12 cellular contexts compared by ENCODE assay signal in genomic region chr6:43670623-43670986, GRCh38. TPM values are rescaled to one million over a fixed set of nuclear protein-coding genes. Genes with fewer than 3 reads are reported as not detected.
DNase-seq lines count a peak whose midpoint lies in the region; ATAC-seq and TF ChIP-seq lines count a peak whose summit lies in the region.
"Had no signal": no experiment of that assay in that cellular context is flagged by ENCODE, and none has a peak within 500 bp of the region (broad histone marks: within the 10 kb centered on the region; RNA-seq: fewer than 3 reads in every experiment).

No MANE protein-coding gene starts in this region.

- no peak overlapping the region for H3K9ac ChIP-seq in muscle layer of colon (ENCODE audit: low read length)

- no peaks in the 10 kb centered on the region for H3K9me3 Mint-ChIP-seq in activated CD8-positive, alpha-beta T cell treated with anti-CD3 and anti-CD28 coated beads, Interleukin-2, amount 10 ng/mL, durations not matched to agents 7 days and 5 days (ENCODE audit: insufficient read depth)
- H3K9me3 Mint-ChIP-seq: naive thymus-derived CD8-positive, alpha-beta T cell had no signal

- no peaks in the 10 kb centered on the region for H3K27me3 Mint-ChIP-seq in activated CD8-positive, alpha-beta T cell treated with anti-CD3 and anti-CD28 coated beads, Interleukin-2, amount 10 ng/mL, durations not matched to agents 7 days and 5 days (ENCODE audit: low read depth)
- H3K27me3 Mint-ChIP-seq: naive thymus-derived CD8-positive, alpha-beta T cell had no signal

- no peak overlapping the region for H3K4me3 Mint-ChIP-seq in activated CD8-positive, alpha-beta T cell treated with anti-CD3 and anti-CD28 coated beads, Interleukin-2, amount 10 ng/mL, durations not matched to agents 7 days and 5 days
- H3K4me3 Mint-ChIP-seq: naive thymus-derived CD8-positive, alpha-beta T cell had no signal

- DNase-seq in right atrium auricular region (ENCODE audit: low spot score) (no peak), Right ventricle myocardium inferior (ENCODE audit: missing footprints) (no peak), uterus (no peak), GM13977 (ENCODE audit: low spot score) (no peak), dermis blood vessel endothelial cell (no peak)
- DNase-seq in activated CD8-positive, alpha-beta T cell treated with anti-CD3 and anti-CD28 coated beads, Interleukin-2, amount 10 ng/mL, durations not matched to agents 7 days and 5 days: no peak
- no peak for DNase-seq in stimulated activated CD4-positive, alpha-beta T cell treated with anti-CD3 and anti-CD28 coated beads, Interleukin-4, amount 100 ng/mL, for 4 hours
- DNase-seq: DMS 273 treated with DMSO at 0.1 percent for 48 hours; naive thymus-derived CD8-positive, alpha-beta T cell; NCI-H1694 treated with DMSO at 0.1 percent for 48 hours; stimulated activated CD4-positive, alpha-beta T cell treated with anti-CD3 and anti-CD28 coated beads, Interleukin-4, amount 100 ng/mL, for 1 hour had no signal

- in situ Hi-C loops in GM13977 (cut with MboI; ENCODE audit: low pct_unique_long_range_greater_than_20kb, low sequenced_read_pairs, unreplicated experiment): no loop called here

- H3K36me3 Mint-ChIP-seq in activated CD8-positive, alpha-beta T cell treated with anti-CD3 and anti-CD28 coated beads, Interleukin-2, amount 10 ng/mL, durations not matched to agents 7 days and 5 days (ENCODE audit: low read depth): peaks cover 35% of the 10 kb centered on the region

- H3K27ac ChIP-seq in right atrium auricular region (peak overlapping the region; percentile 46 to 66), muscle layer of colon (ENCODE audit: low read depth, low read length) (peak overlapping the region; percentile 7), uterus (peak overlapping the region; percentile 75 to 81)

- peak overlapping the region; percentile 86 for H3K27ac Mint-ChIP-seq in activated CD8-positive, alpha-beta T cell treated with anti-CD3 and anti-CD28 coated beads, Interleukin-2, amount 10 ng/mL, durations not matched to agents 7 days and 5 days

- intact Hi-C loops in Right ventricle myocardium inferior (cut with DNase I) (no loop called here), uterus (cut with DNase I; ENCODE audit: low total_unique reads) (no loop called here)

- H3K36me3 ChIP-seq in right atrium auricular region (peaks cover 45% of the 10 kb centered on the region), muscle layer of colon (ENCODE audit: insufficient read depth, low read length) (peaks cover 44% of the 10 kb centered on the region), uterus (no peaks in the 10 kb centered on the region)

- H3K4me1 Mint-ChIP-seq in activated CD8-positive, alpha-beta T cell treated with anti-CD3 and anti-CD28 coated beads, Interleukin-2, amount 10 ng/mL, durations not matched to agents 7 days and 5 days (ENCODE audit: low read depth): peaks cover 44% of the 10 kb centered on the region

- ATAC-seq in Right ventricle myocardium inferior: no peak
- ATAC-seq in activated CD8-positive, alpha-beta T cell treated with anti-CD3 and anti-CD28 coated beads, Interleukin-2, amount 10 ng/mL, durations not matched to agents 7 days and 5 days: no peak
- ATAC-seq: naive thymus-derived CD8-positive, alpha-beta T cell had no signal

- no peaks in the 10 kb centered on the region for H3K9me3 ChIP-seq in right atrium auricular region
- H3K9me3 ChIP-seq in muscle layer of colon (ENCODE audit: low read length): no peaks in the 10 kb centered on the region
- no peaks in the 10 kb centered on the region for H3K9me3 ChIP-seq in uterus

- POLR2A ChIA-PET in activated CD8-positive, alpha-beta T cell treated with anti-CD3 and anti-CD28 coated beads, Interleukin-2, amount 10 ng/mL, durations not matched to agents 7 days and 5 days (lab: Charles Lee): interaction anchor here (0.6 to 1.5 kb wide), 3 partner anchors 41 to 576 kb away, joined by 3 to 6 read pairs (median 5); partner anchors contain the start of genes GTPBP2 and HSP90AB1

- H3K4me3 ChIP-seq in right atrium auricular region (no peak overlapping the region), muscle layer of colon (ENCODE audit: low read depth in 1 of 2, low read length in 2 of 2) (no peak overlapping the region), uterus (no peak overlapping the region)

- CTCF ChIA-PET in activated CD8-positive, alpha-beta T cell treated with anti-CD3 and anti-CD28 coated beads, Interleukin-2, amount 10 ng/mL, durations not matched to agents 7 days and 5 days (lab: Charles Lee): interaction anchor here (0.7 to 6.8 kb wide), 12 partner anchors 8 to 408 kb away, joined by 3 to 71 read pairs (median 4); partner anchors contain the start of genes MAD2L1BP and MRPS18A

- no peak for TF ChIP-seq POLR2A in uterus (IDR thresholded peaks at IDR 0.05)

- no peaks in the 10 kb centered on the region for H3K27me3 ChIP-seq in right atrium auricular region
- no peaks in the 10 kb centered on the region for H3K27me3 ChIP-seq in muscle layer of colon (ENCODE audit: control insufficient read depth in 1 of 2, insufficient read depth in 2 of 2, low read length in 2 of 2)
- no peaks in the 10 kb centered on the region for H3K27me3 ChIP-seq in uterus

- no peak for TF ChIP-seq CTCF in right atrium auricular region (IDR thresholded peaks at IDR 0.05)
- TF ChIP-seq CTCF in uterus (IDR thresholded peaks at IDR 0.05): no peak
- no peak for TF ChIP-seq CTCF in GM13977 (IDR thresholded peaks at IDR 0.05; ENCODE audit: extremely low read depth, insufficient read depth, missing control alignments)

- H3K4me1 ChIP-seq in right atrium auricular region (peaks cover 0 to 48% of the 10 kb centered on the region in 2 donors), muscle layer of colon (ENCODE audit: insufficient read depth, low read length) (peaks cover 32% of the 10 kb centered on the region), uterus (peaks cover 21 to 36% of the 10 kb centered on the region in 2 donors)

RNA-seq across cellular contexts. Expression of gene MRPS18A, which starts 17.0 kb away (rescaled TPM):
- 10 to 100 TPM; 40.4 to 42.7 TPM for total RNA-seq in right atrium auricular region
- 43.1 TPM for total RNA-seq in Right ventricle myocardium inferior
- total RNA-seq in activated CD8-positive, alpha-beta T cell treated with anti-CD3 and anti-CD28 coated beads, Interleukin-2, amount 10 ng/mL, durations not matched to agents 7 days and 5 days: 10 to 100 TPM; 38.7 to 43.2 TPM
- 10 to 100 TPM; 23.1 to 87.4 (median 36.4) TPM for total RNA-seq in uterus
- 44.2 and 57.1 TPM in 2 replicates for total RNA-seq in dermis blood vessel endothelial cell

RNA-seq across cellular contexts. Expression of gene RSPH9, which starts 25.8 kb away (rescaled TPM):
- total RNA-seq in right atrium auricular region (under 1 TPM in 1 of 2 donors, not detected in 1; 0.12 TPM), Right ventricle myocardium inferior (0.11 TPM), uterus (1 to 10 TPM in 2 of 4 donors, not detected in 2; 1.9 to 2.0 TPM), dermis blood vessel endothelial cell (0.23 and 0.34 TPM in 2 replicates)
- total RNA-seq in activated CD8-positive, alpha-beta T cell treated with anti-CD3 and anti-CD28 coated beads, Interleukin-2, amount 10 ng/mL, durations not matched to agents 7 days and 5 days: not detected
- total RNA-seq: naive thymus-derived CD8-positive, alpha-beta T cell had no signal

RNA-seq across cellular contexts. Expression of gene MAD2L1BP, which starts 35.0 kb away (rescaled TPM):
- total RNA-seq in right atrium auricular region (10 to 100 TPM; 22.8 to 28.2 TPM), Right ventricle myocardium inferior (26.7 TPM), uterus (10 to 100 TPM; 12.3 to 44.3 (median 17.7) TPM), dermis blood vessel endothelial cell (38.5 and 51.9 TPM in 2 replicates)
- total RNA-seq in activated CD8-positive, alpha-beta T cell treated with anti-CD3 and anti-CD28 coated beads, Interleukin-2, amount 10 ng/mL, durations not matched to agents 7 days and 5 days: 10 to 100 TPM; 44.2 to 44.6 TPM

RNA-seq across cellular contexts. Expression of gene GTPBP2, which starts 41.5 kb away (rescaled TPM):
- total RNA-seq in right atrium auricular region: 10 to 100 TPM; 15.7 to 20.7 TPM
- total RNA-seq in Right ventricle myocardium inferior: 23.9 TPM
- 10 to 100 TPM; 94.3 to 99.4 TPM for total RNA-seq in activated CD8-positive, alpha-beta T cell treated with anti-CD3 and anti-CD28 coated beads, Interleukin-2, amount 10 ng/mL, durations not matched to agents 7 days and 5 days
- 10 to 100 TPM; 17.9 to 67.6 (median 40.2) TPM for total RNA-seq in uterus
- 43.6 and 49.4 TPM in 2 replicates for total RNA-seq in dermis blood vessel endothelial cell

Comparison
In these comparisons a context has a peak if more than half of its experiments do, and no peak if none do; other contexts are left out.
1. H3K27ac ChIP-seq: peak in every context shown above with its lines; median percentile 78 in uterus; 56 in right atrium auricular region; 7 in muscle layer of colon.